Comparison of ENCODE assay signal across 8 cellular contexts in the genomic region with DNA sequence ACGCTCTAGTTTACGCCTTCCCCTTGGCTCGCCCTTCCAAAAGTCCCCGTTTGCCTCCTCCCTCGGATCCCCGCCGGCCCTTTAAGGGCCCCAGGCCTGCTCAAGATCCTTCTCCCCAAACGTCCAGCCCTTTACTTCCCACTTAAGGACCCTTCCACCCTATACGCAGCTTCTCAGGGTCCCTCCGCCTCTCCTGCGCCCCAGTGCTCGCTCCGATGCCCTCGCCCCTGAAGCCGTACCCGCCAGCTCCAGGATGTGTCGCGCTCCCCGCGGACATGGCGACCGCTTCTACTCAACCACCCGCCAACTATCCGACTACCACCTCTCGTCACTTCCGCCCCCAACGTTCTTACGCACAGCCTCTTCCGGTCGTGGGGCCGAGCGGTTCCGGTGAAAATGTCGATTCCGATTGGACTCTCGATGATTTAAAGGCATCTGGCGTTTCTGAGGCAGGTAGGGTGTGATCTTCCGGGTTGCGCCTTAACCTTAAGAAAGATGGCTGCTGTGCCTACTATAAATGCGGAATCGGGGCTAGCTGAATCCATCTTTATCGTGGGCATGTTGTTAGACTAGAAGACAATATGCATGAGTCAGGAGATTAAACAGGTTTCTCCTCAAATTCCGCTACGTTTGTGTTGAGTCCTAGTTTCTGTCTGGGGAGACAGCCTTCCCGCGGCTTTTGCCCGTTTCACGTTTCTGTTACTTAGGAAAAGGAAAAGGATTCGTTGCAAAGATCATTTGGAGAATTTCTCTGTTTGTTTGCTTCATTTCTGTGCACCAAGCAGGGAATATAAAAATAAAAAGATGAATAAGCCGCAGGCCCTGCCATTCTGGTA. TPM values are rescaled to one million over a fixed set of nuclear protein-coding genes. Genes with fewer than 3 reads are reported as not detected.
A peak's percentile ranks its signal among the peaks of the same experiment; 100 is the strongest.
DNase-seq lines count a peak whose midpoint lies in the region; ATAC-seq and TF ChIP-seq lines count a peak whose summit lies in the region.

TSS of gene KHDC4 (minus strand) at position 317 of the 836 bp plus-strand sequence. CDS start at position 277, 40 bp downstream.

- H3K27me3 Mint-ChIP-seq in glutamatergic neuron (ENCODE audit: unreplicated experiment) (no peaks in the 10 kb centered on the region), osteocyte (ENCODE audit: unreplicated experiment) (no peaks in the 10 kb centered on the region)

- TF ChIP-seq CTCF in GM10266 (IDR thresholded peaks at IDR 0.05; ENCODE audit: control insufficient read depth, insufficient read depth, low read depth, missing control alignments) (peak; percentile 11), glutamatergic neuron (IDR thresholded peaks at IDR 0.05; ENCODE audit: partially characterized antibody, unreplicated experiment) (no peak), osteocyte (IDR thresholded peaks at IDR 0.05) (peak; percentile 22), thyroid gland (IDR thresholded peaks at IDR 0.05) (peak in 4 of 6 experiments; percentile 17 to 39 (median 22))

- H3K4me1 ChIP-seq in thyroid gland, result peaks cover 34 to 45% of the 10 kb centered on the region in 2 donors

- H3K9me3 ChIP-seq in thyroid gland, result no peaks in the 10 kb centered on the region

- H3K4me1 Mint-ChIP-seq in glutamatergic neuron (ENCODE audit: low read depth, unreplicated experiment) (no peaks in the 10 kb centered on the region), osteocyte (ENCODE audit: unreplicated experiment) (peaks cover 38% of the 10 kb centered on the region)

- peak within 1 kb of the TSS; percentile 80 to 92 (median 84) for H3K27ac ChIP-seq in thyroid gland

- ATAC-seq in HG02588 (IDR thresholded peaks at IDR 0.05; ENCODE audit: unreplicated experiment) (peak; percentile 84), SK-N-SH treated with all-trans-retinoic acid at 6 μM for 48 hours (peak; percentile 89)
- peak; percentile 96 to 98 for ATAC-seq in activated naive CD4-positive, alpha-beta T cell treated with anti-CD3 and anti-CD28 coated beads, Interleukin-2, amount 50 U/mL, for 72 hours

- no peaks in the 10 kb centered on the region for H3K27me3 ChIP-seq in thyroid gland

- peaks cover 4% of the 10 kb centered on the region in 2 donors for H3K36me3 Mint-ChIP-seq in activated naive CD4-positive, alpha-beta T cell treated with anti-CD3 and anti-CD28 coated beads, Interleukin-2, amount 50 U/mL, for 72 hours
- H3K36me3 Mint-ChIP-seq in glutamatergic neuron (ENCODE audit: unreplicated experiment) (no peaks in the 10 kb centered on the region), osteocyte (ENCODE audit: unreplicated experiment) (peaks cover 14% of the 10 kb centered on the region)

- TF ChIP-seq POLR2A in thyroid gland (IDR thresholded peaks at IDR 0.05), result peak; percentile 48 to 92

- H3K9me3 Mint-ChIP-seq in activated naive CD4-positive, alpha-beta T cell treated with anti-CD3 and anti-CD28 coated beads, Interleukin-2, amount 50 U/mL, for 72 hours, result no peaks in the 10 kb centered on the region
- peaks cover 1% of the 10 kb centered on the region for H3K9me3 Mint-ChIP-seq in glutamatergic neuron (ENCODE audit: unreplicated experiment)
- H3K9me3 Mint-ChIP-seq in osteocyte (ENCODE audit: unreplicated experiment), result no peaks in the 10 kb centered on the region

- DNase-seq in GM10266 (ENCODE audit: extremely low spot score) (peak; percentile 91), NCI-H1092 (lab: John Stamatoyannopoulos, UW) (peak; percentile 100), glutamatergic neuron (peak; percentile 88), osteocyte (ENCODE audit: extremely low spot score, unreplicated experiment) (peak; percentile 96), thyroid gland (peak; percentile 97)
- peak; percentile 89 to 95 for DNase-seq in activated naive CD4-positive, alpha-beta T cell treated with anti-CD3 and anti-CD28 coated beads, Interleukin-2, amount 50 U/mL, for 72 hours (ENCODE audit: low spot score in 2 of 2)

- H3K4me3 Mint-ChIP-seq in glutamatergic neuron (ENCODE audit: unreplicated experiment) (peak within 1 kb of the TSS; percentile 80), osteocyte (ENCODE audit: unreplicated experiment) (no peak within 1 kb of the TSS)

- peak within 1 kb of the TSS; percentile 81 to 89 (median 86) for H3K4me3 ChIP-seq in thyroid gland (replicated peaks in 1 of 3)

- no peak within 1 kb of the TSS for H3K27ac Mint-ChIP-seq in activated naive CD4-positive, alpha-beta T cell treated with anti-CD3 and anti-CD28 coated beads, Interleukin-2, amount 50 U/mL, for 72 hours
- no peak within 1 kb of the TSS for H3K27ac Mint-ChIP-seq in glutamatergic neuron (ENCODE audit: unreplicated experiment)
- no peak within 1 kb of the TSS for H3K27ac Mint-ChIP-seq in osteocyte (ENCODE audit: unreplicated experiment)

- intact Hi-C loops in thyroid gland (cut with DNase I), result loop anchor here (10.0 kb wide), 1 partner anchor 120 kb away; the partner anchor contains the start of genes LAMTOR2 and UBQLN4

- peaks cover 11 to 15% of the 10 kb centered on the region in 2 donors for H3K36me3 ChIP-seq in thyroid gland

- 0 to 1% methylated on average over 50 of the region's 50 CpGs for WGBS in thyroid gland, 2 donors

TF ChIP-seq in SK-N-SH treated with all-trans-retinoic acid at 6 μM for 48 hours, 23 proteins besides CTCF, POLR2A, EP300 and RAD21:
- no peak for TF ChIP-seq BACH2 (CRISPR knock-in tag; IDR thresholded peaks at IDR 0.05; ENCODE audit: borderline replicate concordance)
- TF ChIP-seq ZNF8 (CRISPR knock-in tag; IDR thresholded peaks at IDR 0.05), result no peak
- peak; percentile 52; the same call in 1 of the 2 replicates for TF ChIP-seq ZC3H10 (CRISPR knock-in tag; IDR thresholded peaks at IDR 0.05)
- peak; percentile 41; the same call in 1 of the 2 replicates for TF ChIP-seq POU6F1 (CRISPR knock-in tag; IDR thresholded peaks at IDR 0.05; ENCODE audit: borderline replicate concordance, low read depth)
- TF ChIP-seq OSR1 (CRISPR knock-in tag; IDR thresholded peaks at IDR 0.05), result no peak
- TF ChIP-seq TSHZ2 (CRISPR knock-in tag; IDR thresholded peaks at IDR 0.05), result peak; percentile 30; the same call in 1 of the 2 replicates

RNA-seq across cellular contexts. Expression of gene KHDC4, which starts in this region (rescaled TPM):
- total RNA-seq in activated naive CD4-positive, alpha-beta T cell treated with anti-CD3 and anti-CD28 coated beads, Interleukin-2, amount 50 U/mL, for 72 hours, result 100 to 1,000 TPM in 1 of 2 donors, 10 to 100 TPM in 1; 81.2 to 100 TPM
- total RNA-seq in glutamatergic neuron (ENCODE audit: unreplicated experiment) (51.8 TPM), osteocyte (48.8 and 53.7 TPM in 2 replicates), thyroid gland (100 to 1,000 TPM in 1 of 4 donors, 10 to 100 TPM in 3; 58.5 to 114 (median 60.6) TPM)

Comparison
In these comparisons a context has a peak if more than half of its experiments do, and no peak if none do; other contexts are left out.
1. Peak in every context shown above with its lines: DNase-seq, ATAC-seq, H3K4me3 ChIP-seq and H3K27ac ChIP-seq.